In genomic region chr2:237319086-237319820, GRCh38 we compare ENCODE assay signal across 16 cellular contexts.
"Had no signal": no experiment of that assay in that cellular context is flagged by ENCODE, and none has a peak within 500 bp of the region (broad histone marks: within the 10 kb centered on the region; RNA-seq: fewer than 3 reads in every experiment).

No MANE protein-coding gene starts in this region.

- H3K27ac ChIP-seq: breast epithelium, neutrophil, right lobe of liver, SK-N-MC, WERI-Rb-1 had no signal

- H3K36me3 ChIP-seq: breast epithelium, neutrophil, right lobe of liver, WERI-Rb-1 had no signal

- H3K9me3 ChIP-seq: breast epithelium, neutrophil, right lobe of liver had no signal

- H3K4me3 ChIP-seq: breast epithelium, right lobe of liver, SK-N-MC had no signal

- H3K4me1 ChIP-seq: right lobe of liver had no signal

- ATAC-seq: activated CD4-positive, alpha-beta T cell treated with anti-CD3 and anti-CD28 coated beads for 36 hours; activated T-cell treated with anti-CD3 and anti-CD28 coated beads, Interleukin-2, amount 50 U/mL, for 72 hours; right lobe of liver had no signal

- H3K27me3 ChIP-seq: breast epithelium, right lobe of liver had no signal

- DNase-seq: activated CD4-positive, alpha-beta memory T cell treated with anti-CD3 and anti-CD28 coated beads, Interleukin-2, amount 10 ng/mL, durations not matched to agents 7 days and 5 days; activated CD4-positive, alpha-beta T cell treated with anti-CD3 and anti-CD28 coated beads for 36 hours; activated CD8-positive, alpha-beta memory T cell treated with anti-CD3 and anti-CD28 coated beads, Interleukin-2, amount 50 U/mL, for 4 hours; activated gamma-delta T cell treated with Interleukin-2 at 50 U/mL for 16 hours; activated naive CD8-positive, alpha-beta T cell treated with anti-CD3 and anti-CD28 coated beads for 36 hours; activated T-cell treated with anti-CD3 and anti-CD28 coated beads, Interleukin-2, amount 50 U/mL, for 72 hours; anterior cingulate cortex; kidney; right lobe of liver; stimulated activated CD4-positive, alpha-beta T cell treated with anti-CD3 and anti-CD28 coated beads, Interleukin-4, amount 100 ng/mL, for 1 hour; stimulated activated CD8-positive, alpha-beta memory T cell treated with anti-CD3 and anti-CD28 coated beads, Interleukin-4, amount 100 ng/mL, for 48 hours; T-helper 1 cell; WERI-Rb-1 had no signal

- FAIRE-seq: kidney had no signal
